Comparison of ENCODE assay signal across 9 cellular contexts in the genomic region with DNA sequence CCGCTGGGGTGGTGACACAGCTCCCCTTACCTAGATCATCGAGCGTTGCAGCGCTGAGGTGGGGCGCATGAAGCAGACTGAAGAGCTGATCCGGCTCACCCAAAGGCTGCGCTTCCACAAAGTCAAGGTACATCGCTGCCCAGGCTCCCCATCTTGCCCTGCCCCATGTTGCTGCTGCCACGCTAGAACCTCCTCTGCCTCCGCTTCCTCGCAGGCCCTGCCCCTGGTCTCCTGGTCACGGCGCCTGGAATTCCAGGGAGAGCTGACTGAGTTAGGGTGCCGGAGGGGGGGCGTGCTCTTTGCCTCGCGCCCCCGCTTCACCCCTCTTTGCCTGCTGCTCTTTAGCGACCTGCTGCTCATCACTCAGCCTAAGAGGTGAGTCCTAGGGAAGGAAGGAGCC. TPM values are rescaled to one million over a fixed set of nuclear protein-coding genes. Genes with fewer than 3 reads are reported as not detected.
"Had no signal": no experiment of that assay in that cellular context is flagged by ENCODE, and none has a peak within 500 bp of the region (broad histone marks: within the 10 kb centered on the region; RNA-seq: fewer than 3 reads in every experiment).

No MANE protein-coding gene starts in this region.

- H3K36me3 ChIP-seq: HAP-1 had no signal

- FAIRE-seq: H54, HTR-8/SVneo, K562 had no signal

- DNase-seq: GOT3, HFFc6, IMR-90, KG1 had no signal

- H3K9me3 ChIP-seq: HAP-1 had no signal

- H3K4me3 ChIP-seq: HAP-1, K562 had no signal

- H3K4me1 ChIP-seq: HAP-1 had no signal

RNA-seq across cellular contexts. Expression of gene ARHGEF15, which starts 8.5 kb away (rescaled TPM):
- total RNA-seq: HFFc6, HT-29, IMR-90, K562 had no signal
- polyA plus RNA-seq: IMR-90, K562 had no signal

RNA-seq across cellular contexts. Expression of gene ODF4, which starts 21.1 kb away (rescaled TPM):
- total RNA-seq: HFFc6, HT-29, IMR-90, K562 had no signal
- polyA plus RNA-seq: IMR-90, K562 had no signal
